Comparison of ENCODE assay signal across 21 cellular contexts in genomic region chrX:29071525-29071924, GRCh38.
DNase-seq lines count a peak whose midpoint lies in the region; ATAC-seq, FAIRE-seq and TF ChIP-seq lines count a peak whose summit lies in the region.
"Had no signal": no experiment of that assay in that cellular context is flagged by ENCODE, and none has a peak within 500 bp of the region (broad histone marks: within the 10 kb centered on the region; RNA-seq: fewer than 3 reads in every experiment).

No MANE protein-coding gene starts in this region.

- H3K9ac ChIP-seq in SK-N-MC (ENCODE audit: insufficient read length) (no peak overlapping the region), endothelial cell of umbilical vein (replicated peaks; ENCODE audit: extremely low read depth, insufficient read depth, low read length) (no peak overlapping the region)

- H3K9me3 ChIP-seq in SK-N-MC (ENCODE audit: low read depth, low read length) (no peaks in the 10 kb centered on the region), endothelial cell of umbilical vein (replicated peaks; ENCODE audit: control insufficient read depth, insufficient read depth, low read length) (no peaks in the 10 kb centered on the region), heart right ventricle (no peaks in the 10 kb centered on the region)

- intact Hi-C loops in endothelial cell of umbilical vein (cut with micrococcal nuclease) = no loop called here
- intact Hi-C loops in heart right ventricle (cut with DNase I) = no loop called here

- no peak for FAIRE-seq in endothelial cell of umbilical vein (lab: Jason Lieb, UNC)
- FAIRE-seq: H54, RCC 7860 had no signal

- no peaks in the 10 kb centered on the region for H3K27me3 ChIP-seq in endothelial cell of umbilical vein (ENCODE audit: control insufficient read depth in 2 of 2, insufficient read depth in 2 of 2, low read length in 2 of 2)
- H3K27me3 ChIP-seq in heart right ventricle = no peaks in the 10 kb centered on the region

- H3K4me3 ChIP-seq in SK-N-MC = no peak overlapping the region
- no peak overlapping the region for H3K4me3 ChIP-seq in endothelial cell of umbilical vein (replicated peaks in 1 of 3; ENCODE audit: insufficient read depth in 1 of 3, low read depth in 1 of 3, low read length in 3 of 3)
- no peak overlapping the region for H3K4me3 ChIP-seq in heart right ventricle

- no peak overlapping the region for H2AFZ ChIP-seq in endothelial cell of umbilical vein (ENCODE audit: low read depth, low read length)

- TF ChIP-seq POLR2A in endothelial cell of umbilical vein (IDR thresholded peaks at IDR 0.05; ENCODE audit: low read depth, low read length) (no peak), GM18505 (IDR thresholded peaks at IDR 0.05; ENCODE audit: borderline replicate concordance, extremely low read depth, insufficient read depth, insufficient read length) (no peak)

- TF ChIP-seq CTCF in endothelial cell of umbilical vein (IDR thresholded peaks at IDR 0.05; ENCODE audit: extremely low read depth in 1 of 2, insufficient read depth in 1 of 2, low read depth in 1 of 2, low read length in 2 of 2) = no peak
- no peak for TF ChIP-seq CTCF in heart right ventricle (IDR thresholded peaks at IDR 0.05)

- CTCF ChIA-PET in endothelial cell of umbilical vein (lab: Charles Lee) = no interaction called here

- no peak for ATAC-seq in heart right ventricle
- no peak for ATAC-seq in GM18505 (IDR thresholded peaks at IDR 0.05; ENCODE audit: unreplicated experiment)

- H3K9me1 ChIP-seq in endothelial cell of umbilical vein (replicated peaks; ENCODE audit: control insufficient read depth, extremely low read depth, insufficient read depth, low read length) = no peaks in the 10 kb centered on the region

- H3K4me2 ChIP-seq in endothelial cell of umbilical vein (ENCODE audit: insufficient read depth, low read length) = no peak overlapping the region

- H4K20me1 ChIP-seq in endothelial cell of umbilical vein (replicated peaks; ENCODE audit: control insufficient read depth, extremely low read depth, insufficient read depth, low read length) = no peaks in the 10 kb centered on the region

- DNase-seq in EH (ENCODE audit: low read depth) (peak; percentile 25), SK-N-MC (ENCODE audit: low read depth, low spot score) (no peak), endothelial cell of umbilical vein (ENCODE audit: low read depth, low spot score) (peak; percentile 0), non-pigmented ciliary epithelial cell (ENCODE audit: low read depth) (peak; percentile 17), SK-N-DZ (ENCODE audit: low spot score) (no peak), SW 1271 (lab: John Stamatoyannopoulos, UW) (no peak), heart right ventricle (no peak)
- DNase-seq: ACHN, C1 segment of cervical spinal cord, DND-41, IMR-90, Kasumi-1, MM.1S, NCI-H1105, NCI-H1694, NCI-H2227 treated with DMSO at 0.1 percent for 48 hours, NCI-H524 treated with DMSO at 0.1 percent for 48 hours, SIG-M5 had no signal

- BruUV-seq in endothelial cell of umbilical vein (replicated peaks; lab: Mats Ljungman, UMichigan) = no TSS peak

- POLR2A ChIA-PET in endothelial cell of umbilical vein (lab: Charles Lee) = no interaction called here

- H3K36me3 ChIP-seq in SK-N-MC (ENCODE audit: insufficient read depth, low read length) (no peaks in the 10 kb centered on the region), endothelial cell of umbilical vein (ENCODE audit: control insufficient read depth in 2 of 2, extremely low read depth in 1 of 2, insufficient read depth in 2 of 2, low read length in 2 of 2) (no peaks in the 10 kb centered on the region), heart right ventricle (no peaks in the 10 kb centered on the region)

- H3K27ac ChIP-seq in SK-N-MC = peak overlapping the region; percentile 49; the same call in 1 of the 2 replicates
- no peak overlapping the region for H3K27ac ChIP-seq in endothelial cell of umbilical vein (ENCODE audit: insufficient read depth, low read depth, low read length)
- H3K27ac ChIP-seq in heart right ventricle = no peak overlapping the region

- H3K4me1 ChIP-seq in endothelial cell of umbilical vein (ENCODE audit: control insufficient read depth, extremely low read depth, insufficient read depth, low read length) = no peaks in the 10 kb centered on the region
- H3K4me1 ChIP-seq in heart right ventricle = peaks cover 0 to 6% (median 0%) of the 10 kb centered on the region in 9 donors

- dilution Hi-C loops in endothelial cell of umbilical vein (cut with MboI; ENCODE audit: extremely low pct_ligation_motif_present, low sequenced_read_pairs) = no loop called here

- H3K79me2 ChIP-seq in endothelial cell of umbilical vein (ENCODE audit: control insufficient read depth, insufficient read depth, low read length) = no peaks in the 10 kb centered on the region

- 69 to 71% methylated on average over 2 of the region's 2 CpGs for WGBS in heart right ventricle, 2 donors

TF ChIP-seq in endothelial cell of umbilical vein, 7 proteins besides CTCF, POLR2A, EP300 and RAD21:
- TF ChIP-seq JUN (IDR thresholded peaks at IDR 0.05; ENCODE audit: borderline replicate concordance, insufficient read depth, insufficient read length, low read depth) (no peak), FOS (IDR thresholded peaks at IDR 0.05; ENCODE audit: borderline replicate concordance, insufficient read depth, low read length) (no peak), GATA2 (IDR thresholded peaks at IDR 0.05; ENCODE audit: insufficient read depth, insufficient read length, low read depth, low read length) (no peak), POLR2AphosphoS5 (IDR thresholded peaks at IDR 0.05; ENCODE audit: insufficient read depth, low read depth, low read length) (no peak), MAX (IDR thresholded peaks at IDR 0.05; ENCODE audit: insufficient read depth, insufficient read length) (no peak), MYC (IDR thresholded peaks at IDR 0.05; ENCODE audit: low read depth, low read length) (no peak), EZH2 (IDR thresholded peaks at IDR 0.05; ENCODE audit: borderline replicate concordance, low read depth, low read length, severe bottlenecking) (no peak)

Comparison
In these comparisons a context has a peak if more than half of its experiments do, and no peak if none do; other contexts are left out.
1. DNase-seq: peak in EH (single experiment), endothelial cell of umbilical vein (single experiment) and non-pigmented ciliary epithelial cell (single experiment); none in SK-N-MC (single experiment), SK-N-DZ (single experiment), SW 1271 (0 of 2) and heart right ventricle (0 of 2).